ENCODE assay signal across 9 cellular contexts in the genomic region with DNA sequence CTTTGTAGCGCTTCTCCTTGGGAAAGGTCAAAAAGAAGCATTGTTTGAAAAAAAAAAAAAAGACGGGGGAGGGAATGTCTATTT. TPM values are rescaled to one million over a fixed set of nuclear protein-coding genes. Genes with fewer than 3 reads are reported as not detected.
A peak's percentile ranks its signal among the peaks of the same experiment; 100 is the strongest.
DNase-seq lines count a peak whose midpoint lies in the region; ATAC-seq, FAIRE-seq and TF ChIP-seq lines count a peak whose summit lies in the region.
"Had no signal": no experiment of that assay in that cellular context is flagged by ENCODE, and none has a peak within 500 bp of the region (broad histone marks: within the 10 kb centered on the region; RNA-seq: fewer than 3 reads in every experiment).

A gene (minus strand): TSS at position 46 of the 84 bp plus-strand sequence. CDS start 5,302 bp downstream, outside the sequence.

- no peak within 1 kb of the TSS for H4K8ac ChIP-seq in neuronal stem cell (ENCODE audit: low read depth, low read length)

- H3K27ac ChIP-seq in A549: no peak within 1 kb of the TSS
- no peak within 1 kb of the TSS for H3K27ac ChIP-seq in PC-3 (ENCODE audit: low read length)
- H3K27ac ChIP-seq in fibroblast of lung (ENCODE audit: insufficient read depth, low read length): no peak within 1 kb of the TSS
- peak within 1 kb of the TSS; percentile 91 for H3K27ac ChIP-seq in neuronal stem cell (replicated peaks; ENCODE audit: low read length)
- H3K27ac ChIP-seq: C4-2B had no signal

- peak within 1 kb of the TSS; percentile 46 for H2BK5ac ChIP-seq in neuronal stem cell (ENCODE audit: low read length)

- H3K36me3 ChIP-seq in PC-3 (ENCODE audit: low read depth, low read length) (no peaks in the 10 kb centered on the region), fibroblast of lung (ENCODE audit: control insufficient read depth, insufficient read depth, low read length) (no peaks in the 10 kb centered on the region), neuronal stem cell (replicated peaks in 1 of 2; ENCODE audit: control insufficient read depth in 2 of 2, insufficient read depth in 2 of 2, low read length in 2 of 2) (no peaks in the 10 kb centered on the region)

- H3K4me2 ChIP-seq in A549: peak within 1 kb of the TSS; percentile 70
- peak within 1 kb of the TSS; percentile 99 for H3K4me2 ChIP-seq in PC-3 (ENCODE audit: low read length)
- H3K4me2 ChIP-seq in fibroblast of lung (ENCODE audit: extremely low read depth, insufficient read depth, low read length): peak within 1 kb of the TSS; percentile 80
- peak within 1 kb of the TSS; percentile 83 for H3K4me2 ChIP-seq in neuronal stem cell (ENCODE audit: insufficient read depth, low read length, poor library complexity, severe bottlenecking)

- H2BK120ac ChIP-seq in neuronal stem cell (ENCODE audit: low read depth, low read length): no peak within 1 kb of the TSS

- DNase-seq in A549 (ENCODE audit: low read depth in 1 of 2, low spot score in 1 of 2) (no peak), PC-3 (no peak), fibroblast of lung (ENCODE audit: low read depth in 2 of 2) (no peak), neuronal stem cell (ENCODE audit: low spot score) (no peak), HK-2 (ENCODE audit: unreplicated experiment) (no peak), T-helper 17 cell (no peak), KG1 (lab: John Stamatoyannopoulos, UW) (no peak)

- H3K9ac ChIP-seq in PC-3 (ENCODE audit: low read length): 0 out of 2 replicates have a peak within 1 kb of the TSS, but pooled peaks have one; percentile 8
- H3K9ac ChIP-seq in fibroblast of lung (ENCODE audit: insufficient read depth, low read length): no peak within 1 kb of the TSS
- H3K9ac ChIP-seq in neuronal stem cell (ENCODE audit: low read depth, low read length, poor library complexity): peak within 1 kb of the TSS; percentile 84

- TF ChIP-seq POLR2A in A549 (IDR thresholded peaks at IDR 0.05; ENCODE audit: low read length): no peak

- H3K36me3 Mint-ChIP-seq in T-helper 17 cell (ENCODE audit: low read depth): no peaks in the 10 kb centered on the region

- H3K27ac Mint-ChIP-seq in T-helper 17 cell: no peak within 1 kb of the TSS

- H2BK12ac ChIP-seq in neuronal stem cell (ENCODE audit: low read length): no peak within 1 kb of the TSS

- no peaks in the 10 kb centered on the region for H3K9me3 ChIP-seq in A549
- no peaks in the 10 kb centered on the region for H3K9me3 ChIP-seq in PC-3 (ENCODE audit: low read length)
- H3K9me3 ChIP-seq in fibroblast of lung (ENCODE audit: control insufficient read depth, insufficient read depth, low read depth, low read length): no peaks in the 10 kb centered on the region
- H3K9me3 ChIP-seq in neuronal stem cell (replicated peaks in 1 of 2; ENCODE audit: control insufficient read depth in 2 of 2, insufficient read depth in 1 of 2, low read depth in 1 of 2, low read length in 2 of 2): no peaks in the 10 kb centered on the region
- no peaks in the 10 kb centered on the region for H3K9me3 ChIP-seq in T-helper 17 cell (ENCODE audit: control insufficient read depth, low read length, poor library complexity, severe bottlenecking)

- peaks cover 12% of the 10 kb centered on the region for H3K27me3 Mint-ChIP-seq in T-helper 17 cell

- no peak within 1 kb of the TSS for H2AK5ac ChIP-seq in neuronal stem cell (ENCODE audit: low read depth, low read length)

- no peak for FAIRE-seq in A549 (lab: Jason Lieb, UNC)

- no peak for TF ChIP-seq EP300 in A549 (IDR thresholded peaks at IDR 0.05)

- no peaks in the 10 kb centered on the region for H4K20me1 ChIP-seq in PC-3 (ENCODE audit: low read length)
- H4K20me1 ChIP-seq in fibroblast of lung (ENCODE audit: control insufficient read depth, extremely low read depth, insufficient read depth, low read length): no peaks in the 10 kb centered on the region

- H3K79me1 ChIP-seq in neuronal stem cell (ENCODE audit: low read depth, low read length): no peaks in the 10 kb centered on the region

- H3K4me1 ChIP-seq in A549 (no peaks in the 10 kb centered on the region; the same call in 2 of the 3 replicates), PC-3 (ENCODE audit: insufficient read depth, low read length) (no peaks in the 10 kb centered on the region), fibroblast of lung (ENCODE audit: control insufficient read depth, extremely low read depth, insufficient read depth, low read length) (no peaks in the 10 kb centered on the region), neuronal stem cell (ENCODE audit: control insufficient read depth in 2 of 2, insufficient read depth in 1 of 2, low read depth in 1 of 2, low read length in 2 of 2) (peaks cover 22 to 24% of the 10 kb centered on the region in 2 donors)

- H3K9me2 ChIP-seq in PC-3 (replicated peaks; ENCODE audit: low read length): no peaks in the 10 kb centered on the region

- H3K4me3 Mint-ChIP-seq in T-helper 17 cell: no peak within 1 kb of the TSS

- BruUV-seq in PC-3 (replicated peaks; lab: Mats Ljungman, UMichigan): no TSS peak

- H3F3A ChIP-seq in PC-3 (ENCODE audit: low read length, unreplicated experiment): no peaks in the 10 kb centered on the region

- POLR2A ChIA-PET in A549 (lab: Yijun Ruan, JAX) (no interaction called here), PC-3 (lab: Charles Lee; ENCODE audit: unreplicated experiment) (no interaction called here)

- TF ChIP-seq CTCF in A549 (IDR thresholded peaks at IDR 0.05) (no peak), PC-3 (conservative IDR thresholded peaks at IDR 0.05; ENCODE audit: low read depth, low read length) (no peak), fibroblast of lung (conservative IDR thresholded peaks at IDR 0.05 in 1 of 2, IDR thresholded peaks at IDR 0.05 in 1 of 2; ENCODE audit: low read depth in 1 of 2, low read length in 2 of 2) (no peak)

- no peaks in the 10 kb centered on the region for H3K4me1 Mint-ChIP-seq in T-helper 17 cell

- intact Hi-C loops in PC-3 (cut with micrococcal nuclease): no loop called here

- no peaks in the 10 kb centered on the region for H3K27me3 ChIP-seq in PC-3 (ENCODE audit: low read length)
- H3K27me3 ChIP-seq in fibroblast of lung (ENCODE audit: control insufficient read depth, insufficient read depth, low read length): peaks cover 3% of the 10 kb centered on the region
- peaks cover 0 to 61% (median 14%) of the 10 kb centered on the region in 3 experiments for H3K27me3 ChIP-seq in neuronal stem cell (ENCODE audit: control insufficient read depth in 3 of 3, insufficient read depth in 3 of 3, low read depth in 1 of 3, low read length in 3 of 3)

- H3K23ac ChIP-seq in neuronal stem cell (ENCODE audit: low read depth, low read length, poor library complexity): no peak within 1 kb of the TSS

- peak within 1 kb of the TSS; percentile 92 for H3K14ac ChIP-seq in neuronal stem cell (ENCODE audit: low read length)

- H2BK15ac ChIP-seq in neuronal stem cell (ENCODE audit: low read length): no peak within 1 kb of the TSS

- ATAC-seq in A549 (no peak), PC-3 (no peak), T-helper 17 cell (no peak), GM21390 (IDR thresholded peaks at IDR 0.05; ENCODE audit: unreplicated experiment) (no peak)

- H2AFZ ChIP-seq in PC-3 (ENCODE audit: low read length) (peak within 1 kb of the TSS; percentile 91), fibroblast of lung (ENCODE audit: low read length) (peak within 1 kb of the TSS; percentile 59), neuronal stem cell (ENCODE audit: low read length) (peak within 1 kb of the TSS; percentile 92)

- H3K18ac ChIP-seq in neuronal stem cell (ENCODE audit: low read length): peak within 1 kb of the TSS; percentile 91

- no peak within 1 kb of the TSS for H3K4ac ChIP-seq in neuronal stem cell (ENCODE audit: low read length)

- 71% methylated on average over 2 of the region's 2 CpGs for whole genome bisulfite sequencing in A549 (ENCODE audit: missing lambda C conversion rate)
- WGBS in neuronal stem cell (ENCODE audit: extremely low coverage in 2 of 2, insufficient read length in 2 of 2, insufficient replicate concordance in 1 of 2), 2 donors: no CpG with 5 or more reads among the region's 2 CpGs

- peak within 1 kb of the TSS; percentile 41 for H3K4me3 ChIP-seq in A549
- H3K4me3 ChIP-seq in PC-3 (ENCODE audit: low read length): peak within 1 kb of the TSS; percentile 77
- H3K4me3 ChIP-seq in fibroblast of lung (replicated peaks in 1 of 4; ENCODE audit: control extremely low read depth in 1 of 4, insufficient read depth in 1 of 4, low read depth in 3 of 4, low read length in 4 of 4): peak within 1 kb of the TSS; percentile 45 to 70 (median 53)
- H3K4me3 ChIP-seq in neuronal stem cell (ENCODE audit: low read length in 2 of 2): peak within 1 kb of the TSS; percentile 51 to 87

- H4K91ac ChIP-seq in neuronal stem cell (ENCODE audit: low read depth, low read length, poor library complexity): no peak within 1 kb of the TSS

- H3K79me2 ChIP-seq in PC-3 (ENCODE audit: low read length) (no peaks in the 10 kb centered on the region), fibroblast of lung (ENCODE audit: control insufficient read depth, insufficient read depth, low read length) (no peaks in the 10 kb centered on the region)

- CTCF ChIA-PET in A549 (lab: Yijun Ruan, JAX): no interaction called here
- CTCF ChIA-PET in PC-3 (lab: Charles Lee): interaction anchor here (0.8 kb wide), 1 partner anchor 220 kb away, joined by 4 read pairs; no protein-coding TSS in a partner anchor

- no peak for TF ChIP-seq RAD21 in A549 (conservative IDR thresholded peaks at IDR 0.05 in 1 of 2, IDR thresholded peaks at IDR 0.05 in 1 of 2)

TF ChIP-seq in A549, 52 proteins besides CTCF, POLR2A, EP300 and RAD21 (continues in another document):
- TF ChIP-seq HOXB5 (CRISPR knock-in tag; IDR thresholded peaks at IDR 0.05): no peak
- no peak for TF ChIP-seq HOXB13 (CRISPR knock-in tag; IDR thresholded peaks at IDR 0.05; ENCODE audit: low read depth)
- no peak for TF ChIP-seq POLR2AphosphoS2 (conservative IDR thresholded peaks at IDR 0.05; ENCODE audit: low read length)

RNA-seq across cellular contexts. Expression of the gene that starts here (rescaled TPM):
- polyA plus RNA-seq in A549 (2011; rRNA removed) (0.05 TPM in 1 of 2 replicates, not detected in the other), A549 (2017; fragmentation: RNase III; extraction: RNeasy Plus Mini Kit Qiagen cat#74134 plus additional on column Dnase treatment) (not detected in 3 replicates), fibroblast of lung (0.12 and 0.15 TPM in 2 replicates)
- not detected in 2 replicates for polyA plus RNA-seq in A549 (2012; cell fraction: cytosol; rRNA removed)
- not detected in 2 replicates for polyA plus RNA-seq in A549 (2012; cell fraction: nucleus; rRNA removed)
- polyA minus RNA-seq in A549 (2011; rRNA and poly(A)+ RNA removed): not detected in 2 replicates
- total RNA-seq in PC-3 (2014; rRNA removed) (2.3 TPM in 1 of 2 replicates, not detected in the other), fibroblast of lung (under 0.01 and 0.50 TPM in 2 replicates), T-helper 17 cell (not detected)
- 0.13 and 0.18 TPM in 2 replicates for polyA plus RNA-seq in fibroblast of lung (2012)
- not detected in 2 replicates for polyA minus RNA-seq in fibroblast of lung (ENCODE audit: low replicate concordance)
- polyA plus RNA-seq in neuronal stem cell (2013, experiment 1 of 2): 27.7 TPM
- 30.4 TPM for polyA plus RNA-seq in neuronal stem cell (2013, experiment 2 of 2)
